In genomic region chr1:48817505-48818114, GRCh38 we compare ENCODE assay signal across 8 cellular contexts. TPM values are rescaled to one million over a fixed set of nuclear protein-coding genes. Genes with fewer than 3 reads are reported as not detected.
DNase-seq lines count a peak whose midpoint lies in the region; ATAC-seq and TF ChIP-seq lines count a peak whose summit lies in the region.

No MANE protein-coding gene starts in this region.

- no peak overlapping the region for H3K9ac ChIP-seq in mesendoderm (ENCODE audit: low read length)

- no peaks in the 10 kb centered on the region for H3K79me1 ChIP-seq in mesendoderm (ENCODE audit: low read length)

- no peak overlapping the region for H2AK5ac ChIP-seq in mesendoderm (ENCODE audit: low read length)

- no peak overlapping the region for H4K5ac ChIP-seq in mesendoderm (ENCODE audit: low read length)

- H3K4me3 ChIP-seq in mesendoderm (ENCODE audit: low read length) (no peak overlapping the region), vagina (no peak overlapping the region)

- no peaks in the 10 kb centered on the region for H3K79me2 ChIP-seq in mesendoderm (ENCODE audit: control insufficient read depth, insufficient read depth, low read length)

- no peak overlapping the region for H3K4me3 Mint-ChIP-seq in endothelial cell (ENCODE audit: unreplicated experiment)

- no peak overlapping the region for H3K27ac ChIP-seq in mesendoderm (ENCODE audit: low read depth, low read length)
- H3K27ac ChIP-seq in vagina: no peak overlapping the region

- WGBS in mesendoderm (ENCODE audit: extremely low coverage, insufficient coverage, low lambda C conversion rate): no CpG with 5 or more reads among the region's 4 CpGs

- H3K4me1 ChIP-seq in mesendoderm (ENCODE audit: control insufficient read depth, low read depth, low read length) (no peaks in the 10 kb centered on the region), vagina (no peaks in the 10 kb centered on the region)

- H3K4ac ChIP-seq in mesendoderm (ENCODE audit: low read depth, low read length): no peak overlapping the region

- no peak overlapping the region for H2BK120ac ChIP-seq in mesendoderm (ENCODE audit: low read depth, low read length)

- H3K56ac ChIP-seq in mesendoderm (ENCODE audit: low read length): no peak overlapping the region

- ATAC-seq in GM19397 (IDR thresholded peaks at IDR 0.05; ENCODE audit: unreplicated experiment): peak; percentile 75

- no peaks in the 10 kb centered on the region for H3K27me3 Mint-ChIP-seq in endothelial cell (ENCODE audit: unreplicated experiment)

- no peaks in the 10 kb centered on the region for H3K4me1 Mint-ChIP-seq in endothelial cell (ENCODE audit: unreplicated experiment)

- H3K9me3 ChIP-seq in vagina: no peaks in the 10 kb centered on the region

- no peaks in the 10 kb centered on the region for H3K27me3 ChIP-seq in mesendoderm (ENCODE audit: insufficient read depth, low read length, poor library complexity)
- H3K27me3 ChIP-seq in vagina: no peaks in the 10 kb centered on the region

- DNase-seq in EH (ENCODE audit: low read depth) (peak; percentile 22), HT1080 (ENCODE audit: low read depth) (peak; percentile 65), RPMI7951 (ENCODE audit: low read depth) (peak; percentile 54), endothelial cell (ENCODE audit: low spot score) (peak; percentile 79), mesendoderm (peak; percentile 77), vagina (ENCODE audit: extremely low spot score in 2 of 2) (no peak)
- DNase-seq in central memory CD4-positive, alpha-beta T cell: no peak

- H3K23ac ChIP-seq in mesendoderm (ENCODE audit: low read length): no peak overlapping the region

- H3K9me3 Mint-ChIP-seq in endothelial cell (ENCODE audit: unreplicated experiment): no peaks in the 10 kb centered on the region

- no peak overlapping the region for H2BK15ac ChIP-seq in mesendoderm (replicated peaks; ENCODE audit: low read depth)

- no peak overlapping the region for H3K27ac Mint-ChIP-seq in endothelial cell (ENCODE audit: unreplicated experiment)

- H2BK5ac ChIP-seq in mesendoderm (ENCODE audit: low read length): no peak overlapping the region

- H3K18ac ChIP-seq in mesendoderm (ENCODE audit: low read length): no peak overlapping the region

- H4K8ac ChIP-seq in mesendoderm (ENCODE audit: low read depth, low read length): no peak overlapping the region

- no peak overlapping the region for H3K4me2 ChIP-seq in mesendoderm (ENCODE audit: low read length)

- TF ChIP-seq CTCF in endothelial cell (IDR thresholded peaks at IDR 0.05; ENCODE audit: unreplicated experiment) (peak; percentile 71), vagina (IDR thresholded peaks at IDR 0.05) (peak in 2 of 3 experiments; percentile 29 to 69)

- H3K36me3 Mint-ChIP-seq in endothelial cell (ENCODE audit: low read depth, unreplicated experiment): no peaks in the 10 kb centered on the region

- TF ChIP-seq POLR2A in vagina (IDR thresholded peaks at IDR 0.05): no peak

- H3K36me3 ChIP-seq in mesendoderm (ENCODE audit: control insufficient read depth, insufficient read depth, low read length) (no peaks in the 10 kb centered on the region), vagina (no peaks in the 10 kb centered on the region)

- intact Hi-C loops in vagina (cut with DNase I): no loop called here

RNA-seq across cellular contexts. Expression of gene BEND5, which starts 40.9 kb away (rescaled TPM):
- 0.70 and 0.95 TPM in 2 replicates for total RNA-seq in HT1080 (2014; rRNA removed; shearing (Covaris generic))
- 1.2 and 1.3 TPM in 2 replicates for polyA plus RNA-seq in HT1080 (2015; cell fraction: cytosol; rRNA removed)
- 0.37 and 0.69 TPM in 2 replicates for polyA plus RNA-seq in HT1080 (2015; cell fraction: nucleus; rRNA removed)
- 1.6 and 1.8 TPM in 2 replicates for total RNA-seq in RPMI7951 (2014; rRNA removed; shearing (Covaris generic))
- total RNA-seq in endothelial cell (ENCODE audit: unreplicated experiment): 9.1 TPM
- polyA plus RNA-seq in mesendoderm (2013, experiment 1 of 2): 7.6 TPM
- 9.2 TPM for polyA plus RNA-seq in mesendoderm (2013, experiment 2 of 2)
- 8.6 TPM for total RNA-seq in vagina

Comparison
In these comparisons a context has a peak if more than half of its experiments do, and no peak if none do; other contexts are left out.
1. DNase-seq: peak in EH (single experiment), HT1080 (single experiment), RPMI7951 (single experiment), endothelial cell (single experiment) and mesendoderm (single experiment); none in vagina (0 of 2) and central memory CD4-positive, alpha-beta T cell (single experiment).